ENCODE assay signal across 9 cellular contexts in genomic region chr11:2420502-2421225, GRCh38. TPM values are rescaled to one million over a fixed set of nuclear protein-coding genes. Genes with fewer than 3 reads are reported as not detected.
DNase-seq lines count a peak whose midpoint lies in the region; ATAC-seq and TF ChIP-seq lines count a peak whose summit lies in the region.
"Had no signal": no experiment of that assay in that cellular context is flagged by ENCODE, and none has a peak within 500 bp of the region (broad histone marks: within the 10 kb centered on the region; RNA-seq: fewer than 3 reads in every experiment).

No MANE protein-coding gene starts in this region.

- no peaks in the 10 kb centered on the region for H3K36me3 ChIP-seq in upper lobe of right lung

- no peaks in the 10 kb centered on the region for H3K4me1 Mint-ChIP-seq in progenitor cell of endocrine pancreas (ENCODE audit: low read depth)

- no peak overlapping the region for H3K27ac Mint-ChIP-seq in progenitor cell of endocrine pancreas
- H3K27ac Mint-ChIP-seq: stimulated activated naive CD8-positive, alpha-beta T cell treated with anti-CD3 and anti-CD28 coated beads, Interleukin-15, Interleukin-2, amounts not matched to agents 100 ng/mL and 50 ng/mL, for 24 hours had no signal

- H3K36me3 Mint-ChIP-seq in progenitor cell of endocrine pancreas (ENCODE audit: insufficient read depth) = no peaks in the 10 kb centered on the region

- peaks cover 8% of the 10 kb centered on the region for H3K4me1 ChIP-seq in upper lobe of right lung

- TF ChIP-seq CTCF in AG04449 (IDR thresholded peaks at IDR 0.05; ENCODE audit: insufficient read depth, low read length, missing control alignments) (peak; percentile 94), progenitor cell of endocrine pancreas (IDR thresholded peaks at IDR 0.05; ENCODE audit: unreplicated experiment) (peak; percentile 94), upper lobe of right lung (IDR thresholded peaks at IDR 0.05) (peak; percentile 95)

- no peak overlapping the region for H3K4me3 ChIP-seq in AG04449 (ENCODE audit: low read depth, low read length)
- no peak overlapping the region for H3K4me3 ChIP-seq in upper lobe of right lung

- DNase-seq in AG04449 (ENCODE audit: low read depth, low spot score) (no peak), GM19238 (ENCODE audit: insufficient read length, low spot score) (peak; percentile 96), MV-4-11 (lab: John Stamatoyannopoulos, UW) (peak; percentile 48), Right ventricle myocardium superior (peak; percentile 83), progenitor cell of endocrine pancreas (ENCODE audit: low spot score, unreplicated experiment) (peak; percentile 64), upper lobe of right lung (peak; percentile 88)
- DNase-seq in activated naive CD4-positive, alpha-beta T cell treated with anti-CD3 and anti-CD28 coated beads, Interleukin-2, amount 50 U/mL, for 16 hours = peak; percentile 75

- no peak overlapping the region for H3K4me3 Mint-ChIP-seq in progenitor cell of endocrine pancreas (ENCODE audit: low read depth)
- H3K4me3 Mint-ChIP-seq: stimulated activated naive CD8-positive, alpha-beta T cell treated with anti-CD3 and anti-CD28 coated beads, Interleukin-15, Interleukin-2, amounts not matched to agents 100 ng/mL and 50 ng/mL, for 24 hours had no signal

- intact Hi-C loops in Right ventricle myocardium superior (cut with DNase I) = loop anchor here (1.0 to 2.0 kb wide), 3 partner anchors 115 to 234 kb away; no protein-coding TSS in a partner anchor
- intact Hi-C loops in upper lobe of right lung (cut with DNase I) = loop anchor here (5.0 kb wide), 2 partner anchors 118 to 223 kb away; partner anchors contain the start of genes C11orf21 and TSPAN32

- H3K27ac ChIP-seq in upper lobe of right lung = no peak overlapping the region

- H3K27me3 Mint-ChIP-seq in progenitor cell of endocrine pancreas = no peaks in the 10 kb centered on the region
- H3K27me3 Mint-ChIP-seq: stimulated activated naive CD8-positive, alpha-beta T cell treated with anti-CD3 and anti-CD28 coated beads, Interleukin-15, Interleukin-2, amounts not matched to agents 100 ng/mL and 50 ng/mL, for 24 hours had no signal

- CTCF ChIA-PET in AG04449 (lab: Yijun Ruan, JAX) = interaction anchor here (0.7 to 13.3 kb wide), 48 partner anchors 8 to 472 kb away, joined by 3 to 381 read pairs (median 8); partner anchors contain the start of genes C11orf21, TSPAN32 and TSSC4

- ATAC-seq in SK-N-SH treated with all-trans-retinoic acid at 6 μM for 48 hours = peak; percentile 97
- ATAC-seq in Right ventricle myocardium superior (ENCODE audit: poor library complexity) = peak; percentile 97
- ATAC-seq in upper lobe of right lung = peak; percentile 93

- H3K9me3 ChIP-seq in upper lobe of right lung = no peaks in the 10 kb centered on the region

- H3K27me3 ChIP-seq in upper lobe of right lung = no peaks in the 10 kb centered on the region

- no peaks in the 10 kb centered on the region for H3K9me3 Mint-ChIP-seq in progenitor cell of endocrine pancreas (ENCODE audit: low read depth)
- H3K9me3 Mint-ChIP-seq: stimulated activated naive CD8-positive, alpha-beta T cell treated with anti-CD3 and anti-CD28 coated beads, Interleukin-15, Interleukin-2, amounts not matched to agents 100 ng/mL and 50 ng/mL, for 24 hours had no signal

- POLR2A ChIA-PET in AG04449 (lab: Yijun Ruan, JAX) = no interaction called here

TF ChIP-seq in SK-N-SH treated with all-trans-retinoic acid at 6 μM for 48 hours, 23 proteins besides CTCF, POLR2A, EP300 and RAD21:
- TF ChIP-seq ZFP30 (CRISPR knock-in tag; IDR thresholded peaks at IDR 0.05) (no peak), ZNF70 (CRISPR knock-in tag; IDR thresholded peaks at IDR 0.05) (no peak), TOX (CRISPR knock-in tag; IDR thresholded peaks at IDR 0.05; ENCODE audit: borderline replicate concordance) (no peak), RARB (CRISPR knock-in tag; IDR thresholded peaks at IDR 0.05) (no peak), ESRRG (CRISPR knock-in tag; IDR thresholded peaks at IDR 0.05) (no peak)
- TF ChIP-seq, protein P1, sequence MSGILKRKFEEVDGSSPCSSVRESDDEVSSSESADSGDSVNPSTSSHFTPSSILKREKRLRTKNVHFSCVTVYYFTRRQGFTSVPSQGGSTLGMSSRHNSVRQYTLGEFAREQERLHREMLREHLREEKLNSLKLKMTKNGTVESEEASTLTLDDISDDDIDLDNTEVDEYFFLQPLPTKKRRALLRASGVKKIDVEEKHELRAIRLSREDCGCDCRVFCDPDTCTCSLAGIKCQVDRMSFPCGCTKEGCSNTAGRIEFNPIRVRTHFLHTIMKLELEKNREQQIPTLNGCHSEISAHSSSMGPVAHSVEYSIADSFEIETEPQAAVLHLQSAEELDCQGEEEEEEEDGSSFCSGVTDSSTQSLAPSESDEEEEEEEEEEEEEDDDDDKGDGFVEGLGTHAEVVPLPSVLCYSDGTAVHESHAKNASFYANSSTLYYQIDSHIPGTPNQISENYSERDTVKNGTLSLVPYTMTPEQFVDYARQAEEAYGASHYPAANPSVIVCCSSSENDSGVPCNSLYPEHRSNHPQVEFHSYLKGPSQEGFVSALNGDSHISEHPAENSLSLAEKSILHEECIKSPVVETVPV (CRISPR knock-in tag; IDR thresholded peaks at IDR 0.05) = no peak

RNA-seq across cellular contexts. Expression of gene TSSC4, which starts 20.1 kb away (rescaled TPM):
- total RNA-seq in Right ventricle myocardium superior (36.2 TPM), progenitor cell of endocrine pancreas (50.2 and 54.5 TPM in 2 replicates), upper lobe of right lung (40.6 TPM)

RNA-seq across cellular contexts. Expression of gene TRPM5, which starts 23.6 kb away (rescaled TPM):
- total RNA-seq in Right ventricle myocardium superior (not detected), progenitor cell of endocrine pancreas (0.46 and 0.84 TPM in 2 replicates), upper lobe of right lung (not detected)

RNA-seq across cellular contexts. Expression of gene KCNQ1, which starts 24.1 kb away (rescaled TPM):
- total RNA-seq in Right ventricle myocardium superior (33.4 TPM), progenitor cell of endocrine pancreas (3.1 and 3.3 TPM in 2 replicates), upper lobe of right lung (52.9 TPM)

RNA-seq across cellular contexts. Expression of gene CD81, which starts 43.6 kb away (rescaled TPM):
- total RNA-seq in Right ventricle myocardium superior (457 TPM), progenitor cell of endocrine pancreas (166 and 171 TPM in 2 replicates), upper lobe of right lung (801 TPM)
